12 cellular contexts compared by ENCODE assay signal in the genomic region with DNA sequence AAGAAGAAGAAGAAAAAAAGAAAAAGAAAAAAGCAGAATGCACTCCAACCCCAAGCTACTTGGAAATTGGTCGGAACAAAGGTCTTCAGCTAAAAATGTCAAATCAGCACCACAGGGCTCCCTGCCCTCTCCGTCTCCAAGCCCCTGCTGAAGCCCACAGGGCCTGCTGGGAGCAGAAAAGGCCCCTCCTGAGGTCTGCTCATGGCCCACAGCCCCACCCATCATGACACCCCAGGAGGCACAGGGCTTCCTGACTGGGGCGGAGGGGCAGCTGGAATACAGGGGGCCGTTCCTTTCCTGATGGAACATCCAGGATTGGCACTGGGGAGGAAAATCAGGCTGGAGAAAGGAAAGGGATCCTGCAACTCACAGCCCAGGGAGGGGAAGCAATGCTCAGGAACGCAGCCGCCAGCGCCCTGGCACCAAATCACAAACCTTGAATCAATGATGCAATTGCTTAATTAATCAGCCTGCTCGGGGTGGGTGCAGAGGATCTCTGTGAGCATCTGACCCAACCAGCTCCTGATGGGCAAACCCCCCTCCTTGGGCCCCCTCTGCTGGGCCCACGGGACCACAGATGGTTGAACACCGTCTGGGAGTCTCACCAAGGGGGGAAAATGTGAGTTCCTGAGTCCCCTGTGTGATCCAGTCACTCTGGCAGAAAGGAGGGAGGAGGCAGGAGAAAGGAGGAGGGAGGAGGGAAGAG.
DNase-seq lines count a peak whose midpoint lies in the region; ATAC-seq, FAIRE-seq and TF ChIP-seq lines count a peak whose summit lies in the region.
"Had no signal": no experiment of that assay in that cellular context is flagged by ENCODE, and none has a peak within 500 bp of the region (broad histone marks: within the 10 kb centered on the region; RNA-seq: fewer than 3 reads in every experiment).

No MANE protein-coding gene starts in this region.

- CTCF ChIA-PET in CD4-positive, alpha-beta memory T cell (lab: Charles Lee; ENCODE audit: partially characterized antibody), result no interaction called here

- H3K79me2 ChIP-seq in keratinocyte (ENCODE audit: control insufficient read depth, insufficient read depth, low read length), result no peaks in the 10 kb centered on the region

- DNase-seq in NCI-H1694 (lab: John Stamatoyannopoulos, UW) (peak; percentile 65), coronary artery (ENCODE audit: low spot score) (peak; percentile 79), keratinocyte (ENCODE audit: low read depth, low spot score) (no peak), CD1c-positive myeloid dendritic cell (ENCODE audit: extremely low spot score) (no peak)
- no peak for DNase-seq in activated T-helper 2 cell treated with anti-CD3 and anti-CD28 coated beads, Interferon-gamma antibody, Interleukin-2, Interleukin-4, amounts not matched to agents 10 μg/mL and 5 μg/mL and 100 μg/mL, durations not matched to agents 14 hours and 24 hours and 36 hours (ENCODE audit: low spot score)
- DNase-seq in CD4-positive, alpha-beta memory T cell, result no peak
- DNase-seq: activated CD4-positive, alpha-beta T cell treated with anti-CD3 and anti-CD28 coated beads, Interleukin-2, amount 50 U/mL, for 1 hour; NCI-H1930; SHP77 had no signal

- H4K20me1 ChIP-seq in keratinocyte (ENCODE audit: control insufficient read depth, extremely low read depth, insufficient read depth, low read length), result no peaks in the 10 kb centered on the region

- no peak overlapping the region for H3K4me3 Mint-ChIP-seq in activated T-helper 2 cell treated with anti-CD3 and anti-CD28 coated beads, Interferon-gamma antibody, Interleukin-2, Interleukin-4, amounts not matched to agents 10 μg/mL and 5 μg/mL and 100 μg/mL, durations not matched to agents 14 hours and 24 hours and 36 hours (ENCODE audit: low read depth)
- H3K4me3 Mint-ChIP-seq in CD4-positive, alpha-beta memory T cell, result no peak overlapping the region

- H3K27ac ChIP-seq in coronary artery, result peak overlapping the region; percentile 71 to 90
- H3K27ac ChIP-seq in keratinocyte (ENCODE audit: control insufficient read depth, insufficient read depth, low read length), result no peak overlapping the region
- H3K27ac ChIP-seq in temporal lobe (ENCODE audit: low read depth, low read length), result peak overlapping the region; percentile 44
- H3K27ac ChIP-seq in CD4-positive, alpha-beta memory T cell (ENCODE audit: low read depth, low read length), result no peak overlapping the region

- no peaks in the 10 kb centered on the region for H3K9me3 ChIP-seq in keratinocyte (ENCODE audit: control insufficient read depth, low read depth, low read length)
- no peaks in the 10 kb centered on the region for H3K9me3 ChIP-seq in CD4-positive, alpha-beta memory T cell (ENCODE audit: control insufficient read depth in 1 of 2, low read length in 2 of 2)

- H3K4me2 ChIP-seq in keratinocyte (ENCODE audit: control insufficient read depth, extremely low read depth, insufficient read depth, low read depth, low read length), result peak overlapping the region; percentile 25

- H3K9ac ChIP-seq in keratinocyte (ENCODE audit: control insufficient read depth, extremely low read depth, insufficient read depth, low read length), result peak overlapping the region; percentile 25

- peak overlapping the region; percentile 13 for H2AFZ ChIP-seq in keratinocyte (ENCODE audit: control insufficient read depth, low read length)

- no peak for ATAC-seq in HG03521 (IDR thresholded peaks at IDR 0.05; ENCODE audit: unreplicated experiment)

- POLR2A ChIA-PET in CD4-positive, alpha-beta memory T cell (lab: Charles Lee; ENCODE audit: partially characterized antibody), result no interaction called here

- no peak for FAIRE-seq in keratinocyte (lab: Jason Lieb, UNC)
- FAIRE-seq: GM18507 had no signal

- no peaks in the 10 kb centered on the region for H3K36me3 ChIP-seq in keratinocyte (ENCODE audit: control insufficient read depth in 2 of 2, extremely low read depth in 1 of 2, insufficient read depth in 2 of 2, low read length in 2 of 2)
- no peaks in the 10 kb centered on the region for H3K36me3 ChIP-seq in CD4-positive, alpha-beta memory T cell (ENCODE audit: insufficient read depth, low read length)

- no peaks in the 10 kb centered on the region for H3K27me3 ChIP-seq in keratinocyte (ENCODE audit: control insufficient read depth, extremely low read depth, insufficient read depth, low read length)
- H3K27me3 ChIP-seq in CD4-positive, alpha-beta memory T cell (ENCODE audit: insufficient read depth, low read length), result no peaks in the 10 kb centered on the region

- no peaks in the 10 kb centered on the region for H3K9me3 Mint-ChIP-seq in activated T-helper 2 cell treated with anti-CD3 and anti-CD28 coated beads, Interferon-gamma antibody, Interleukin-2, Interleukin-4, amounts not matched to agents 10 μg/mL and 5 μg/mL and 100 μg/mL, durations not matched to agents 14 hours and 24 hours and 36 hours
- H3K9me3 Mint-ChIP-seq in CD4-positive, alpha-beta memory T cell, result peaks cover 0 to 3% (median 0%) of the 10 kb centered on the region in 8 donors

- H3K4me1 ChIP-seq in keratinocyte (ENCODE audit: control insufficient read depth, extremely low read depth, insufficient read depth, low read length), result peaks cover 30% of the 10 kb centered on the region
- no peaks in the 10 kb centered on the region for H3K4me1 ChIP-seq in CD4-positive, alpha-beta memory T cell (ENCODE audit: insufficient read depth, low read length)

- dilution Hi-C loops in keratinocyte (cut with MboI; ENCODE audit: extremely low pct_ligation_motif_present, low sequenced_read_pairs), result no loop called here

- H3K4me3 ChIP-seq in coronary artery (peak overlapping the region; percentile 48), keratinocyte (ENCODE audit: control insufficient read depth in 2 of 3, extremely low read depth in 1 of 3, insufficient read depth in 2 of 3, low read depth in 1 of 3, low read length in 3 of 3) (no peak overlapping the region)
- no peak overlapping the region for H3K4me3 ChIP-seq in CD4-positive, alpha-beta memory T cell (ENCODE audit: low read length in 2 of 2)

- no peaks in the 10 kb centered on the region for H3K9me1 ChIP-seq in keratinocyte (ENCODE audit: control insufficient read depth, extremely low read depth, insufficient read depth, low read length)

- intact Hi-C loops in activated T-helper 2 cell treated with anti-CD3 and anti-CD28 coated beads, Interferon-gamma antibody, Interleukin-2, Interleukin-4, amounts not matched to agents 10 μg/mL and 5 μg/mL and 100 μg/mL, durations not matched to agents 14 hours and 24 hours and 36 hours (cut with micrococcal nuclease), result no loop called here
- intact Hi-C loops in CD4-positive, alpha-beta memory T cell (cut with micrococcal nuclease), result no loop called here

- H3K27ac Mint-ChIP-seq in activated T-helper 2 cell treated with anti-CD3 and anti-CD28 coated beads, Interferon-gamma antibody, Interleukin-2, Interleukin-4, amounts not matched to agents 10 μg/mL and 5 μg/mL and 100 μg/mL, durations not matched to agents 14 hours and 24 hours and 36 hours, result no peak overlapping the region
- no peak overlapping the region for H3K27ac Mint-ChIP-seq in CD4-positive, alpha-beta memory T cell

- peaks cover 18% of the 10 kb centered on the region for H3K27me3 Mint-ChIP-seq in activated T-helper 2 cell treated with anti-CD3 and anti-CD28 coated beads, Interferon-gamma antibody, Interleukin-2, Interleukin-4, amounts not matched to agents 10 μg/mL and 5 μg/mL and 100 μg/mL, durations not matched to agents 14 hours and 24 hours and 36 hours (ENCODE audit: low read depth)
- peaks cover 3 to 4% of the 10 kb centered on the region in 2 donors for H3K27me3 Mint-ChIP-seq in CD4-positive, alpha-beta memory T cell

- H3K36me3 Mint-ChIP-seq in activated T-helper 2 cell treated with anti-CD3 and anti-CD28 coated beads, Interferon-gamma antibody, Interleukin-2, Interleukin-4, amounts not matched to agents 10 μg/mL and 5 μg/mL and 100 μg/mL, durations not matched to agents 14 hours and 24 hours and 36 hours (ENCODE audit: low read depth), result no peaks in the 10 kb centered on the region
- H3K36me3 Mint-ChIP-seq in CD4-positive, alpha-beta memory T cell, result no peaks in the 10 kb centered on the region

- TF ChIP-seq CTCF in coronary artery (IDR thresholded peaks at IDR 0.05) (no peak), keratinocyte (optimal IDR thresholded peaks at IDR 0.05 in 1 of 3, IDR thresholded peaks at IDR 0.05 in 1 of 3, conservative IDR thresholded peaks at IDR 0.05 in 1 of 3; ENCODE audit: extremely low read depth in 1 of 3, insufficient read depth in 2 of 3, low read length in 3 of 3) (no peak)

- H3K4me1 Mint-ChIP-seq in activated T-helper 2 cell treated with anti-CD3 and anti-CD28 coated beads, Interferon-gamma antibody, Interleukin-2, Interleukin-4, amounts not matched to agents 10 μg/mL and 5 μg/mL and 100 μg/mL, durations not matched to agents 14 hours and 24 hours and 36 hours (ENCODE audit: low read depth), result no peaks in the 10 kb centered on the region
- H3K4me1 Mint-ChIP-seq in CD4-positive, alpha-beta memory T cell, result no peaks in the 10 kb centered on the region

Comparison
In these comparisons a context has a peak if more than half of its experiments do, and no peak if none do; other contexts are left out.
1. DNase-seq: peak in NCI-H1694 (single experiment) and coronary artery (single experiment); none in keratinocyte (single experiment), activated T-helper 2 cell treated with anti-CD3 and anti-CD28 coated beads, Interferon-gamma antibody, Interleukin-2, Interleukin-4, amounts not matched to agents 10 μg/mL and 5 μg/mL and 100 μg/mL, durations not matched to agents 14 hours and 24 hours and 36 hours (single experiment), CD1c-positive myeloid dendritic cell (single experiment) and CD4-positive, alpha-beta memory T cell (0 of 5).
2. H3K27ac ChIP-seq: peak in coronary artery (2 of 2) and temporal lobe (single experiment); none in keratinocyte (single experiment) and CD4-positive, alpha-beta memory T cell (single experiment).